In genomic region chr16:22184615-22184968, GRCh38 we compare ENCODE assay signal across 28 cellular contexts. TPM values are rescaled to one million over a fixed set of nuclear protein-coding genes. Genes with fewer than 3 reads are reported as not detected.
"Had no signal": no experiment of that assay in that cellular context is flagged by ENCODE, and none has a peak within 500 bp of the region (broad histone marks: within the 10 kb centered on the region; RNA-seq: fewer than 3 reads in every experiment).

No MANE protein-coding gene starts in this region.

- H3K9me3 Mint-ChIP-seq: activated CD4-positive, alpha-beta memory T cell treated with anti-CD3 and anti-CD28 coated beads for 36 hours; activated CD4-positive, alpha-beta T cell treated with anti-CD3 and anti-CD28 coated beads, Interleukin-2, amount 10 ng/mL, durations not matched to agents 24 days and 14 days; activated naive CD4-positive, alpha-beta T cell treated with anti-CD3 and anti-CD28 coated beads, Interleukin-2, amount 50 U/mL, for 72 hours; activated T-cell treated with anti-CD3 and anti-CD28 coated beads, Interleukin-2, amount 50 U/mL, for 4 hours; T-helper 1 cell treated with Interleukin-12 subunit alpha and Interleukin-12 subunit beta and Interleukin-4 antibody, amounts not matched to agents 30 μg/mL and 1 μg/mL, for 36 hours; WTC11 had no signal

- H3K4me3 ChIP-seq: SJSA1 had no signal

- H3K27ac ChIP-seq: SJSA1 had no signal

- H3K9me3 ChIP-seq: SJSA1 had no signal

- FAIRE-seq: colon had no signal

- ATAC-seq: activated naive CD4-positive, alpha-beta T cell treated with anti-CD3 and anti-CD28 coated beads, Interleukin-2, amount 50 U/mL, for 72 hours; activated T-cell treated with anti-CD3 and anti-CD28 coated beads, Interleukin-2, amount 50 U/mL, for 4 hours; Panc1; SK-N-SH treated with all-trans-retinoic acid at 6 μM for 48 hours had no signal

- DNase-seq: activated CD4-positive, alpha-beta T cell treated with anti-CD3 and anti-CD28 coated beads, Interleukin-2, amount 10 ng/mL, durations not matched to agents 24 days and 14 days; activated CD4-positive, CD25-positive, alpha-beta regulatory T cell treated with anti-CD3 and anti-CD28 coated beads, Interleukin-2, amount 50 U/mL, for 72 hours; activated CD8-positive, alpha-beta memory T cell treated with anti-CD3 and anti-CD28 coated beads for 24 hours; activated effector memory CD4-positive, alpha-beta T cell treated with anti-CD3 and anti-CD28 coated beads, Interleukin-2, amount 50 U/mL, for 16 hours; activated naive CD4-positive, alpha-beta T cell treated with Interleukin-2 at 50 U/mL for 16 hours; activated T-cell treated with anti-CD3 and anti-CD28 coated beads, Interleukin-2, amount 50 U/mL, for 4 hours; anterior cingulate cortex; cerebellar nuclear complex; NCI-H1092; NCI-H1930; NCI-H2171; NCI-H2227 treated with DMSO at 0.1 percent for 48 hours; NCI-H446 treated with DMSO at 0.1 percent for 48 hours; NCI-H774; OCI-M1; T-helper 9 cell had no signal

- H3K27me3 Mint-ChIP-seq: activated CD4-positive, alpha-beta memory T cell treated with anti-CD3 and anti-CD28 coated beads for 36 hours; activated CD4-positive, alpha-beta T cell treated with anti-CD3 and anti-CD28 coated beads, Interleukin-2, amount 10 ng/mL, durations not matched to agents 24 days and 14 days had no signal

- H3K36me3 Mint-ChIP-seq: activated CD4-positive, alpha-beta memory T cell treated with anti-CD3 and anti-CD28 coated beads for 36 hours; activated naive CD4-positive, alpha-beta T cell treated with anti-CD3 and anti-CD28 coated beads, Interleukin-2, amount 50 U/mL, for 72 hours; WTC11 had no signal

- H3K36me3 ChIP-seq: SJSA1 had no signal

- H3K4me3 Mint-ChIP-seq: activated CD4-positive, alpha-beta memory T cell treated with anti-CD3 and anti-CD28 coated beads for 36 hours; activated CD4-positive, alpha-beta T cell treated with anti-CD3 and anti-CD28 coated beads, Interleukin-2, amount 10 ng/mL, durations not matched to agents 24 days and 14 days; activated T-cell treated with anti-CD3 and anti-CD28 coated beads, Interleukin-2, amount 50 U/mL, for 4 hours; T-helper 1 cell treated with Interleukin-12 subunit alpha and Interleukin-12 subunit beta and Interleukin-4 antibody, amounts not matched to agents 30 μg/mL and 1 μg/mL, for 36 hours; WTC11 had no signal

- H3K27me3 ChIP-seq: SJSA1 had no signal

- H3K27ac Mint-ChIP-seq: activated CD4-positive, alpha-beta memory T cell treated with anti-CD3 and anti-CD28 coated beads for 36 hours; activated CD4-positive, alpha-beta T cell treated with anti-CD3 and anti-CD28 coated beads, Interleukin-2, amount 10 ng/mL, durations not matched to agents 24 days and 14 days; activated naive CD4-positive, alpha-beta T cell treated with anti-CD3 and anti-CD28 coated beads, Interleukin-2, amount 50 U/mL, for 72 hours; T-helper 1 cell treated with Interleukin-12 subunit alpha and Interleukin-12 subunit beta and Interleukin-4 antibody, amounts not matched to agents 30 μg/mL and 1 μg/mL, for 36 hours; WTC11 had no signal

RNA-seq across cellular contexts. Expression of gene SDR42E2, which starts 22.3 kb away (rescaled TPM):
- total RNA-seq: activated T-cell treated with anti-CD3 and anti-CD28 coated beads, Interleukin-2, amount 50 U/mL, for 4 hours; cardiac septum; LHCN-M2; M059J; SJSA1 had no signal
- polyA plus RNA-seq: adipose tissue had no signal
